In the genomic region with DNA sequence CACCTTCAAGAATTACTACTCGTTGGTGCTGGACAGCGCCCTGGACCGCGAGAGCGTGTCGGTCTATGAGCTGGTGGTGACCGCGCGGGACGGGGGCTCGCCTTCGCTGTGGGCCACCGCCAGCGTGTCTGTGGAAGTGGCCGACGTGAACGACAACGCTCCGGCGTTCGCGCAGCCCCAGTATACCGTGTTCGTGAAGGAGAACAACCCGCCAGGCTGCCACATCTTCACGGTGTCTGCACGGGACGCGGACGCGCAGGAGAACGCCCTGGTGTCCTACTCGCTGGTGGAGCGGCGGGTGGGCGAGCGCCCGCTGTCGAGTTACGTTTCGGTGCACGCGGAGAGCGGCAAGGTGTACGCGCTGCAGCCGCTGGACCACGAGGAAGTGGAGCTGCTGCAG, we compare ENCODE assay signal across 13 cellular contexts. TPM values are rescaled to one million over a fixed set of nuclear protein-coding genes. Genes with fewer than 3 reads are reported as not detected.
"Had no signal": no experiment of that assay in that cellular context is flagged by ENCODE, and none has a peak within 500 bp of the region (broad histone marks: within the 10 kb centered on the region; RNA-seq: fewer than 3 reads in every experiment).

No MANE protein-coding gene starts in this region.

RNA-seq across cellular contexts. Expression of gene PCDHA5, which starts 1.6 kb away (rescaled TPM):
- total RNA-seq: activated naive CD4-positive, alpha-beta T cell treated with anti-CD3 and anti-CD28 coated beads for 36 hours; activated naive CD4-positive, alpha-beta T cell treated with anti-CD3 and anti-CD28 coated beads, Interleukin-2, amount 50 U/mL, for 72 hours; activated naive CD8-positive, alpha-beta T cell treated with anti-CD3 and anti-CD28 coated beads for 36 hours; activated naive CD8-positive, alpha-beta T cell treated with anti-CD3 and anti-CD28 coated beads, Interleukin-2, amount 10 ng/mL, durations not matched to agents 7 days and 5 days; activated T-cell treated with anti-CD3 and anti-CD28 coated beads, Interleukin-2, amount 50 U/mL, for 4 hours; activated T-cell treated with anti-CD3 and anti-CD28 coated beads, Interleukin-2, amount 50 U/mL, for 72 hours; activated T-helper 1 cell treated with anti-CD3 and anti-CD28 coated beads, Interleukin-12 subunit alpha, Interleukin-12 subunit beta, Interleukin-2, Interleukin-4 antibody, amounts not matched to agents 30 ng/mL and 10 ng/mL and 1 ng/mL, durations not matched to agents 14 hours and 24 hours and 36 hours; activated T-helper 17 cell treated with anti-CD3 and anti-CD28 coated beads, Interleukin-2, amount 50 U/mL, for 72 hours; activated T-helper 2 cell treated with anti-CD3 and anti-CD28 coated beads, Interferon-gamma antibody, Interleukin-2, Interleukin-4, amounts not matched to agents 10 μg/mL and 5 μg/mL and 100 μg/mL, durations not matched to agents 14 hours and 24 hours and 36 hours; ascending aorta; bronchial epithelial cell had no signal

RNA-seq across cellular contexts. Expression of gene PCDHA6, which starts 4.8 kb away (rescaled TPM):
- total RNA-seq: activated naive CD4-positive, alpha-beta T cell treated with anti-CD3 and anti-CD28 coated beads for 36 hours; activated naive CD4-positive, alpha-beta T cell treated with anti-CD3 and anti-CD28 coated beads, Interleukin-2, amount 50 U/mL, for 72 hours; activated naive CD8-positive, alpha-beta T cell treated with anti-CD3 and anti-CD28 coated beads for 36 hours; activated naive CD8-positive, alpha-beta T cell treated with anti-CD3 and anti-CD28 coated beads, Interleukin-2, amount 10 ng/mL, durations not matched to agents 7 days and 5 days; activated T-cell treated with anti-CD3 and anti-CD28 coated beads, Interleukin-2, amount 50 U/mL, for 4 hours; activated T-cell treated with anti-CD3 and anti-CD28 coated beads, Interleukin-2, amount 50 U/mL, for 72 hours; activated T-helper 1 cell treated with anti-CD3 and anti-CD28 coated beads, Interleukin-12 subunit alpha, Interleukin-12 subunit beta, Interleukin-2, Interleukin-4 antibody, amounts not matched to agents 30 ng/mL and 10 ng/mL and 1 ng/mL, durations not matched to agents 14 hours and 24 hours and 36 hours; activated T-helper 17 cell treated with anti-CD3 and anti-CD28 coated beads, Interleukin-2, amount 50 U/mL, for 72 hours; activated T-helper 2 cell treated with anti-CD3 and anti-CD28 coated beads, Interferon-gamma antibody, Interleukin-2, Interleukin-4, amounts not matched to agents 10 μg/mL and 5 μg/mL and 100 μg/mL, durations not matched to agents 14 hours and 24 hours and 36 hours; ascending aorta; bronchial epithelial cell had no signal

RNA-seq across cellular contexts. Expression of gene PCDHA7, which starts 11.1 kb away (rescaled TPM):
- total RNA-seq: activated naive CD4-positive, alpha-beta T cell treated with anti-CD3 and anti-CD28 coated beads for 36 hours; activated naive CD4-positive, alpha-beta T cell treated with anti-CD3 and anti-CD28 coated beads, Interleukin-2, amount 50 U/mL, for 72 hours; activated naive CD8-positive, alpha-beta T cell treated with anti-CD3 and anti-CD28 coated beads for 36 hours; activated naive CD8-positive, alpha-beta T cell treated with anti-CD3 and anti-CD28 coated beads, Interleukin-2, amount 10 ng/mL, durations not matched to agents 7 days and 5 days; activated T-cell treated with anti-CD3 and anti-CD28 coated beads, Interleukin-2, amount 50 U/mL, for 4 hours; activated T-cell treated with anti-CD3 and anti-CD28 coated beads, Interleukin-2, amount 50 U/mL, for 72 hours; activated T-helper 1 cell treated with anti-CD3 and anti-CD28 coated beads, Interleukin-12 subunit alpha, Interleukin-12 subunit beta, Interleukin-2, Interleukin-4 antibody, amounts not matched to agents 30 ng/mL and 10 ng/mL and 1 ng/mL, durations not matched to agents 14 hours and 24 hours and 36 hours; activated T-helper 17 cell treated with anti-CD3 and anti-CD28 coated beads, Interleukin-2, amount 50 U/mL, for 72 hours; activated T-helper 2 cell treated with anti-CD3 and anti-CD28 coated beads, Interferon-gamma antibody, Interleukin-2, Interleukin-4, amounts not matched to agents 10 μg/mL and 5 μg/mL and 100 μg/mL, durations not matched to agents 14 hours and 24 hours and 36 hours; ascending aorta; cardiac septum had no signal

RNA-seq across cellular contexts. Expression of gene PCDHA4, which starts 16.1 kb away (rescaled TPM):
- total RNA-seq: activated naive CD4-positive, alpha-beta T cell treated with anti-CD3 and anti-CD28 coated beads for 36 hours; activated naive CD4-positive, alpha-beta T cell treated with anti-CD3 and anti-CD28 coated beads, Interleukin-2, amount 50 U/mL, for 72 hours; activated naive CD8-positive, alpha-beta T cell treated with anti-CD3 and anti-CD28 coated beads for 36 hours; activated naive CD8-positive, alpha-beta T cell treated with anti-CD3 and anti-CD28 coated beads, Interleukin-2, amount 10 ng/mL, durations not matched to agents 7 days and 5 days; activated T-cell treated with anti-CD3 and anti-CD28 coated beads, Interleukin-2, amount 50 U/mL, for 72 hours; activated T-helper 1 cell treated with anti-CD3 and anti-CD28 coated beads, Interleukin-12 subunit alpha, Interleukin-12 subunit beta, Interleukin-2, Interleukin-4 antibody, amounts not matched to agents 30 ng/mL and 10 ng/mL and 1 ng/mL, durations not matched to agents 14 hours and 24 hours and 36 hours; activated T-helper 17 cell treated with anti-CD3 and anti-CD28 coated beads, Interleukin-2, amount 50 U/mL, for 72 hours; activated T-helper 2 cell treated with anti-CD3 and anti-CD28 coated beads, Interferon-gamma antibody, Interleukin-2, Interleukin-4, amounts not matched to agents 10 μg/mL and 5 μg/mL and 100 μg/mL, durations not matched to agents 14 hours and 24 hours and 36 hours; ascending aorta had no signal

RNA-seq across cellular contexts. Expression of gene PCDHA8, which starts 18.0 kb away (rescaled TPM):
- total RNA-seq: activated naive CD4-positive, alpha-beta T cell treated with anti-CD3 and anti-CD28 coated beads for 36 hours; activated naive CD4-positive, alpha-beta T cell treated with anti-CD3 and anti-CD28 coated beads, Interleukin-2, amount 50 U/mL, for 72 hours; activated naive CD8-positive, alpha-beta T cell treated with anti-CD3 and anti-CD28 coated beads for 36 hours; activated naive CD8-positive, alpha-beta T cell treated with anti-CD3 and anti-CD28 coated beads, Interleukin-2, amount 10 ng/mL, durations not matched to agents 7 days and 5 days; activated T-cell treated with anti-CD3 and anti-CD28 coated beads, Interleukin-2, amount 50 U/mL, for 4 hours; activated T-cell treated with anti-CD3 and anti-CD28 coated beads, Interleukin-2, amount 50 U/mL, for 72 hours; activated T-helper 1 cell treated with anti-CD3 and anti-CD28 coated beads, Interleukin-12 subunit alpha, Interleukin-12 subunit beta, Interleukin-2, Interleukin-4 antibody, amounts not matched to agents 30 ng/mL and 10 ng/mL and 1 ng/mL, durations not matched to agents 14 hours and 24 hours and 36 hours; activated T-helper 17 cell treated with anti-CD3 and anti-CD28 coated beads, Interleukin-2, amount 50 U/mL, for 72 hours; activated T-helper 2 cell treated with anti-CD3 and anti-CD28 coated beads, Interferon-gamma antibody, Interleukin-2, Interleukin-4, amounts not matched to agents 10 μg/mL and 5 μg/mL and 100 μg/mL, durations not matched to agents 14 hours and 24 hours and 36 hours; ascending aorta; bronchial epithelial cell; cardiac septum had no signal
- polyA plus RNA-seq: aorta had no signal
